ENCODE assay signal across 1 cellular context in genomic region chr6:52509281-52510212, GRCh38.
TF ChIP-seq lines count a peak whose summit lies in the region.

No MANE protein-coding gene starts in this region.

TF ChIP-seq in GM23338, 12 proteins besides CTCF, POLR2A, EP300 and RAD21 (continued from another document):
- TF ChIP-seq ZNF462 (CRISPR knock-in tag; IDR thresholded peaks at IDR 0.05) (no peak), NANOG (IDR thresholded peaks at IDR 0.05; ENCODE audit: borderline replicate concordance) (no peak), ZNF331 (CRISPR knock-in tag; IDR thresholded peaks at IDR 0.05; ENCODE audit: low read depth) (no peak), EZH2phosphoT487 (IDR thresholded peaks at IDR 0.05; ENCODE audit: unreplicated experiment) (no peak), STAT1 (IDR thresholded peaks at IDR 0.05; ENCODE audit: unreplicated experiment) (no peak), CREB1 (CRISPR knock-in tag; IDR thresholded peaks at IDR 0.05; ENCODE audit: low read depth) (no peak), ZNF114 (CRISPR knock-in tag; IDR thresholded peaks at IDR 0.05) (no peak), REST (IDR thresholded peaks at IDR 0.05; ENCODE audit: unreplicated experiment) (no peak)
